Comparison of ENCODE assay signal across 28 cellular contexts in the genomic region with DNA sequence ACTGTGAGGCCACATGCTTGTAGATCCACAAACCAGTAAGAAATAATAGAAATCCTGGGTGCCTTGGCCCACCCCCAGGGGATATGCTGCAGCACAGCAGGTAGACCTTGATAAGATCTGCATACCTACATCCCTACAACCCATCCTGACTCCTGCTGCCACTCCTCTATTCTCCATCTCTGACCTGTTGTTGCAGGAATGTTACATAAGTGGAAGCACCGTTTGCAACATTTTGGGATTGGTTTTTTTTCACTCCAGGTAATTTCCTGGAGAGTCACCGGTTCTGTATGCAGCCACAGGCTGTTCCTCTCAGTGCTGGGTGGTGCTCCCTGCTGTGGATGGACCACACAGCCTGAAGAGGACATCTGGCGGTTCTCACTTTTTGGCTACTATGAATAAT.
"Had no signal": no experiment of that assay in that cellular context is flagged by ENCODE, and none has a peak within 500 bp of the region (broad histone marks: within the 10 kb centered on the region; RNA-seq: fewer than 3 reads in every experiment).

No MANE protein-coding gene starts in this region.

- H3K4me3 ChIP-seq: body of pancreas, esophagus squamous epithelium, gastroesophageal sphincter, left ventricle myocardium inferior, pancreas, right lobe of liver, skin epidermis, stomach, suprapubic skin, transverse colon, vagina had no signal

- H3K4me3 Mint-ChIP-seq: activated CD4-positive, alpha-beta memory T cell treated with anti-CD3 and anti-CD28 coated beads, Interleukin-2, amount 10 ng/mL, durations not matched to agents 7 days and 5 days; activated CD4-positive, alpha-beta T cell treated with anti-CD3 and anti-CD28 coated beads, Interleukin-2, amount 10 ng/mL, durations not matched to agents 24 days and 14 days; activated naive CD8-positive, alpha-beta T cell treated with anti-CD3 and anti-CD28 coated beads, Interleukin-2, amount 50 U/mL, for 24 hours; natural killer cell treated with Interleukin-12 subunit alpha and Interleukin-12 subunit beta and Interleukin-15 and Interleukin-18, amount 100 ng/mL, for 72 hours had no signal

- H3K27ac ChIP-seq: body of pancreas, esophagus squamous epithelium, gastroesophageal sphincter, left ventricle myocardium inferior, neutrophil, pancreas, right lobe of liver, skin epidermis, stomach, suprapubic skin, transverse colon, vagina had no signal

- H3K4me1 ChIP-seq: body of pancreas, esophagus squamous epithelium, gastroesophageal sphincter, pancreas, right lobe of liver, stomach, suprapubic skin, transverse colon, vagina had no signal

- H3K27me3 ChIP-seq: body of pancreas, esophagus squamous epithelium, gastroesophageal sphincter, neutrophil, pancreas, right lobe of liver, stomach, suprapubic skin, transverse colon, vagina had no signal

- H3K9me3 Mint-ChIP-seq: activated CD4-positive, alpha-beta memory T cell treated with anti-CD3 and anti-CD28 coated beads, Interleukin-2, amount 10 ng/mL, durations not matched to agents 7 days and 5 days; activated CD4-positive, alpha-beta T cell treated with anti-CD3 and anti-CD28 coated beads, Interleukin-2, amount 10 ng/mL, durations not matched to agents 24 days and 14 days; activated naive CD8-positive, alpha-beta T cell treated with anti-CD3 and anti-CD28 coated beads, Interleukin-2, amount 50 U/mL, for 24 hours; natural killer cell treated with Interleukin-12 subunit alpha and Interleukin-12 subunit beta and Interleukin-15 and Interleukin-18, amount 100 ng/mL, for 72 hours had no signal

- FAIRE-seq: endothelial cell of umbilical vein, pancreas had no signal

- H3K36me3 Mint-ChIP-seq: natural killer cell treated with Interleukin-12 subunit alpha and Interleukin-12 subunit beta and Interleukin-15 and Interleukin-18, amount 100 ng/mL, for 72 hours had no signal

- H3K9me3 ChIP-seq: body of pancreas, esophagus squamous epithelium, gastroesophageal sphincter, left ventricle myocardium inferior, neutrophil, pancreas, right lobe of liver, stomach, suprapubic skin, transverse colon, vagina had no signal

- DNase-seq: activated CD4-positive, alpha-beta memory T cell treated with anti-CD3 and anti-CD28 coated beads, Interleukin-2, amount 10 ng/mL, durations not matched to agents 7 days and 5 days; activated CD4-positive, alpha-beta T cell treated with anti-CD3 and anti-CD28 coated beads, Interleukin-2, amount 10 ng/mL, durations not matched to agents 24 days and 14 days; activated gamma-delta T cell; activated naive CD4-positive, alpha-beta T cell treated with anti-CD3 and anti-CD28 coated beads, Interleukin-2, amount 50 U/mL, for 16 hours; activated naive CD8-positive, alpha-beta T cell treated with anti-CD3 and anti-CD28 coated beads, Interleukin-2, amount 50 U/mL, for 24 hours; anterior cingulate cortex; body of pancreas; caudate nucleus; dermis blood vessel endothelial cell; effector memory CD4-positive, alpha-beta T cell; esophagus squamous epithelium; head of caudate nucleus; hypothalamus; left ventricle myocardium inferior; pancreas; right lobe of liver; stimulated activated CD4-positive, alpha-beta T cell treated with anti-CD3 and anti-CD28 coated beads, Interleukin-1b, Interleukin-23, amount 100 ng/mL, for 48 hours; stomach; SW 1271; T-helper 2 cell; transverse colon had no signal

- H3K4me1 Mint-ChIP-seq: activated CD4-positive, alpha-beta memory T cell treated with anti-CD3 and anti-CD28 coated beads, Interleukin-2, amount 10 ng/mL, durations not matched to agents 7 days and 5 days; activated CD4-positive, alpha-beta T cell treated with anti-CD3 and anti-CD28 coated beads, Interleukin-2, amount 10 ng/mL, durations not matched to agents 24 days and 14 days; activated naive CD8-positive, alpha-beta T cell treated with anti-CD3 and anti-CD28 coated beads, Interleukin-2, amount 50 U/mL, for 24 hours had no signal

- H3K27ac Mint-ChIP-seq: activated CD4-positive, alpha-beta memory T cell treated with anti-CD3 and anti-CD28 coated beads, Interleukin-2, amount 10 ng/mL, durations not matched to agents 7 days and 5 days; activated CD4-positive, alpha-beta T cell treated with anti-CD3 and anti-CD28 coated beads, Interleukin-2, amount 10 ng/mL, durations not matched to agents 24 days and 14 days; activated naive CD8-positive, alpha-beta T cell treated with anti-CD3 and anti-CD28 coated beads, Interleukin-2, amount 50 U/mL, for 24 hours; natural killer cell treated with Interleukin-12 subunit alpha and Interleukin-12 subunit beta and Interleukin-15 and Interleukin-18, amount 100 ng/mL, for 72 hours had no signal

- H3K27me3 Mint-ChIP-seq: activated CD4-positive, alpha-beta memory T cell treated with anti-CD3 and anti-CD28 coated beads, Interleukin-2, amount 10 ng/mL, durations not matched to agents 7 days and 5 days; activated CD4-positive, alpha-beta T cell treated with anti-CD3 and anti-CD28 coated beads, Interleukin-2, amount 10 ng/mL, durations not matched to agents 24 days and 14 days; activated naive CD8-positive, alpha-beta T cell treated with anti-CD3 and anti-CD28 coated beads, Interleukin-2, amount 50 U/mL, for 24 hours; natural killer cell treated with Interleukin-12 subunit alpha and Interleukin-12 subunit beta and Interleukin-15 and Interleukin-18, amount 100 ng/mL, for 72 hours had no signal
